In the genomic region with DNA sequence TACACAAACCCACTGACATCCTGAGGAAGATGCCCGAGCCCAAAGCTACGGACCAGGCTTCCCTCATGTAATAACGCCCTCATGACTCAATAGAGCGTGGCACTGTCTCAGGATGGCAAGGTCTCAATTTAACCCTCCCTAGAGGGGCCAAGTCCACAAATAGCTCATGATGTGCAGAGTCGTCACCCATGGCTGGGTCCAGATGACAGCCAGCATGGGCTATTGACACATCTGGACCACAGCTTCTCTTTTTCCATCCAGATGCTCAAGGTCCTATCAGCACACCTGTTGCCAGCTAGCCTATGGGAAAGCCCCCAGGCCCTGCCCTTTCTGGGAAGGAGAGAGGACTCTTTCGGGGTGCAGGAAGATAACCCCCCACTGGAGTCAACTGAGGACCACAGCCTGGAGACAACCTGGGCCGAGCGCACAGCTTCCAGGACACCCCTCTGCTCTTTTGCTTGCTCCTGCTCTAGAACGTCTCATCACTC, we compare ENCODE assay signal across 9 cellular contexts. TPM values are rescaled to one million over a fixed set of nuclear protein-coding genes. Genes with fewer than 3 reads are reported as not detected.
DNase-seq lines count a peak whose midpoint lies in the region; ATAC-seq and TF ChIP-seq lines count a peak whose summit lies in the region.
"Had no signal": no experiment of that assay in that cellular context is flagged by ENCODE, and none has a peak within 500 bp of the region (broad histone marks: within the 10 kb centered on the region; RNA-seq: fewer than 3 reads in every experiment).

No MANE protein-coding gene starts in this region.

- intact Hi-C loops in naive thymus-derived CD4-positive, alpha-beta T cell (cut with micrococcal nuclease), result loop anchor here in 1 of 2 donors (10.0 kb wide), 1 partner anchor 310 kb away; a partner anchor contains a TSS

- DNase-seq in NB4 (ENCODE audit: low read depth) (peak; percentile 54), glutamatergic neuron (no peak), SK-N-DZ (ENCODE audit: low spot score) (no peak), SW 1271 (lab: John Stamatoyannopoulos, UW) (no peak), NCI-H82 treated with DMSO at 0.1 percent for 48 hours (lab: John Stamatoyannopoulos, UW; ENCODE audit: unreplicated experiment) (no peak)
- no peak for DNase-seq in naive thymus-derived CD4-positive, alpha-beta T cell

- no peaks in the 10 kb centered on the region for H3K9me3 Mint-ChIP-seq in naive thymus-derived CD4-positive, alpha-beta T cell
- H3K9me3 Mint-ChIP-seq in glutamatergic neuron (ENCODE audit: unreplicated experiment), result peaks cover 1% of the 10 kb centered on the region

- H3K27me3 Mint-ChIP-seq in naive thymus-derived CD4-positive, alpha-beta T cell, result no peaks in the 10 kb centered on the region
- H3K27me3 Mint-ChIP-seq in glutamatergic neuron (ENCODE audit: unreplicated experiment), result peaks cover 7% of the 10 kb centered on the region

- peaks cover 59 to 90% (median 80%) of the 10 kb centered on the region in 7 donors for H3K4me1 Mint-ChIP-seq in naive thymus-derived CD4-positive, alpha-beta T cell
- H3K4me1 Mint-ChIP-seq in glutamatergic neuron (ENCODE audit: low read depth, unreplicated experiment), result peaks cover 18% of the 10 kb centered on the region

- peak overlapping the region; percentile 95 to 100 (median 98) for H3K4me3 Mint-ChIP-seq in naive thymus-derived CD4-positive, alpha-beta T cell
- no peak overlapping the region for H3K4me3 Mint-ChIP-seq in glutamatergic neuron (ENCODE audit: unreplicated experiment)

- H3K9me3 ChIP-seq in naive thymus-derived CD4-positive, alpha-beta T cell (ENCODE audit: control insufficient read depth in 2 of 3, low read length in 3 of 3), result no peaks in the 10 kb centered on the region

- CTCF ChIA-PET in naive thymus-derived CD4-positive, alpha-beta T cell (lab: Charles Lee), result interaction anchor here (1.9 to 12.1 kb wide), 5 partner anchors 8 to 36 kb away, joined by 4 to 133 read pairs (median 11); no protein-coding TSS in a partner anchor

- peak overlapping the region; percentile 98 for H3K27ac ChIP-seq in naive thymus-derived CD4-positive, alpha-beta T cell (ENCODE audit: low read depth, low read length)

- H3K27me3 ChIP-seq in naive thymus-derived CD4-positive, alpha-beta T cell (ENCODE audit: control insufficient read depth in 2 of 2, insufficient read depth in 2 of 2, low read length in 2 of 2), result no peaks in the 10 kb centered on the region

- POLR2A ChIA-PET in naive thymus-derived CD4-positive, alpha-beta T cell (lab: Charles Lee), result interaction anchor here (1.3 to 42.4 kb wide), 4 partner anchors 0 to 23 kb away, joined by 3 to 1281 read pairs (median 644); a partner anchor contains a TSS

- peaks cover 57 to 78% of the 10 kb centered on the region in 2 donors for H3K4me1 ChIP-seq in naive thymus-derived CD4-positive, alpha-beta T cell (ENCODE audit: control insufficient read depth in 2 of 2, insufficient read depth in 2 of 2, low read length in 2 of 2)

- H3K27ac Mint-ChIP-seq in naive thymus-derived CD4-positive, alpha-beta T cell, result peak overlapping the region; percentile 90 to 100 (median 97)
- no peak overlapping the region for H3K27ac Mint-ChIP-seq in glutamatergic neuron (ENCODE audit: unreplicated experiment)

- TF ChIP-seq CTCF in NB4 (IDR thresholded peaks at IDR 0.05; ENCODE audit: low read depth, low read length) (no peak), glutamatergic neuron (IDR thresholded peaks at IDR 0.05; ENCODE audit: partially characterized antibody, unreplicated experiment) (no peak)

- peaks cover 0 to 40% (median 14%) of the 10 kb centered on the region in 5 donors for H3K36me3 Mint-ChIP-seq in naive thymus-derived CD4-positive, alpha-beta T cell
- no peaks in the 10 kb centered on the region for H3K36me3 Mint-ChIP-seq in glutamatergic neuron (ENCODE audit: unreplicated experiment)

- ATAC-seq in GM18517 (IDR thresholded peaks at IDR 0.05; ENCODE audit: unreplicated experiment) (peak; percentile 50), GM21723 (IDR thresholded peaks at IDR 0.05; ENCODE audit: unreplicated experiment) (peak; percentile 41)
- ATAC-seq in naive thymus-derived CD4-positive, alpha-beta T cell, result peak; percentile 23

- peak overlapping the region; percentile 10 for H3K4me3 ChIP-seq in NB4 (ENCODE audit: low read depth, low read length)
- H3K4me3 ChIP-seq in naive thymus-derived CD4-positive, alpha-beta T cell (ENCODE audit: low read length), result peak overlapping the region; percentile 80

- no peak for TF ChIP-seq POLR2A in NB4 (IDR thresholded peaks at IDR 0.05; ENCODE audit: extremely low read depth, insufficient read length)

- H3K36me3 ChIP-seq in naive thymus-derived CD4-positive, alpha-beta T cell (ENCODE audit: control insufficient read depth in 2 of 3, insufficient read depth in 3 of 3, low read length in 3 of 3), result peaks cover 0 to 19% (median 0%) of the 10 kb centered on the region in 3 experiments

RNA-seq across cellular contexts. Expression of a gene that starts 2.8 kb away (rescaled TPM):
- 100 to 1,000 TPM; 464 to 783 (median 647) TPM for total RNA-seq in naive thymus-derived CD4-positive, alpha-beta T cell
- 100 to 1,000 TPM; 551 to 556 TPM for polyA plus RNA-seq in naive thymus-derived CD4-positive, alpha-beta T cell
- total RNA-seq in glutamatergic neuron (ENCODE audit: unreplicated experiment), result 0.56 TPM
- not detected in 2 replicates for polyA plus RNA-seq in SK-N-DZ (2014; cell fraction: cytosol; rRNA removed)
- polyA plus RNA-seq in SK-N-DZ (2014; cell fraction: nucleus; rRNA removed), result not detected in 2 replicates

RNA-seq across cellular contexts. Expression of a gene that starts 31.3 kb away (rescaled TPM):
- total RNA-seq in naive thymus-derived CD4-positive, alpha-beta T cell, result 1 to 10 TPM in 2 of 5 experiments, under 1 TPM in 3; 0.08 to 3.6 (median 0.22) TPM
- not detected for polyA plus RNA-seq in naive thymus-derived CD4-positive, alpha-beta T cell
- total RNA-seq in glutamatergic neuron (ENCODE audit: unreplicated experiment), result 0.22 TPM
- polyA plus RNA-seq in SK-N-DZ (2014; cell fraction: cytosol; rRNA removed), result not detected in 2 replicates
- 1.6 TPM in 1 of 2 replicates, not detected in the other for polyA plus RNA-seq in SK-N-DZ (2014; cell fraction: nucleus; rRNA removed)
- total RNA-seq: M059J had no signal

Comparison
In these comparisons a context has a peak if more than half of its experiments do, and no peak if none do; other contexts are left out.
1. RNA of a gene that starts 2.8 kb away (total RNA-seq): 464 to 783 TPM in naive thymus-derived CD4-positive, alpha-beta T cell; 0.56 TPM in glutamatergic neuron (single experiment); every median in the first group is over 100 times any median in the second.
2. Peak in every context shown above with its lines, with median percentiles within 50 percentile points of each other: ATAC-seq.